In genomic region chr4:102076622-102077021, GRCh38 we compare ENCODE assay signal across 31 cellular contexts.
DNase-seq lines count a peak whose midpoint lies in the region; FAIRE-seq and TF ChIP-seq lines count a peak whose summit lies in the region.
"Had no signal": no experiment of that assay in that cellular context is flagged by ENCODE, and none has a peak within 500 bp of the region (broad histone marks: within the 10 kb centered on the region; RNA-seq: fewer than 3 reads in every experiment).

No MANE protein-coding gene starts in this region.

- H3K9me3 ChIP-seq in mammary epithelial cell (replicated peaks; ENCODE audit: insufficient read depth, low read length) = no peaks in the 10 kb centered on the region
- H3K9me3 ChIP-seq in keratinocyte (ENCODE audit: control insufficient read depth, low read depth, low read length) = no peaks in the 10 kb centered on the region
- peaks cover 0 to 2% (median 0%) of the 10 kb centered on the region in 4 donors for H3K9me3 ChIP-seq in tibial nerve
- no peaks in the 10 kb centered on the region for H3K9me3 ChIP-seq in spleen
- H3K9me3 ChIP-seq: colonic mucosa, gastrocnemius medialis had no signal

- no TSS peak for BruUV-seq in mammary epithelial cell (replicated peaks; lab: Mats Ljungman, UMichigan)

- in situ Hi-C loops in mammary epithelial cell (cut with MboI; ENCODE audit: low sequenced_read_pairs in 2 of 2) = no loop called here

- intact Hi-C loops in mammary epithelial cell (cut with micrococcal nuclease) = no loop called here
- intact Hi-C loops in spleen (cut with DNase I; ENCODE audit: low total_unique reads) = no loop called here

- H3K9me1 ChIP-seq in keratinocyte (ENCODE audit: control insufficient read depth, extremely low read depth, insufficient read depth, low read length) = no peaks in the 10 kb centered on the region

- H3K4me3 ChIP-seq in mammary epithelial cell (replicated peaks in 1 of 3; ENCODE audit: insufficient read depth in 1 of 3, low read depth in 2 of 3, low read length in 3 of 3) = no peak overlapping the region
- H3K4me3 ChIP-seq in keratinocyte (ENCODE audit: control insufficient read depth in 2 of 3, extremely low read depth in 1 of 3, insufficient read depth in 2 of 3, low read depth in 1 of 3, low read length in 3 of 3) = no peak overlapping the region
- H3K4me3 ChIP-seq in tibial nerve = no peak overlapping the region
- no peak overlapping the region for H3K4me3 ChIP-seq in spleen
- H3K4me3 ChIP-seq: cardiac muscle cell, colonic mucosa, gastrocnemius medialis, hepatocyte had no signal

- H3K4me1 ChIP-seq in mammary epithelial cell (ENCODE audit: insufficient read depth, low read length) = no peaks in the 10 kb centered on the region
- H3K4me1 ChIP-seq in keratinocyte (ENCODE audit: control insufficient read depth, extremely low read depth, insufficient read depth, low read length) = peaks cover 2% of the 10 kb centered on the region
- no peaks in the 10 kb centered on the region for H3K4me1 ChIP-seq in tibial nerve
- no peaks in the 10 kb centered on the region for H3K4me1 ChIP-seq in spleen
- H3K4me1 ChIP-seq: colonic mucosa, gastrocnemius medialis had no signal

- TF ChIP-seq CTCF in 22Rv1 (IDR thresholded peaks at IDR 0.05) = no peak
- no peak for TF ChIP-seq CTCF in mammary epithelial cell (conservative IDR thresholded peaks at IDR 0.05 in 1 of 2, IDR thresholded peaks at IDR 0.05 in 1 of 2; ENCODE audit: extremely low read depth in 1 of 2, insufficient read depth in 1 of 2, low read depth in 1 of 2, low read length in 2 of 2)
- no peak for TF ChIP-seq CTCF in keratinocyte (optimal IDR thresholded peaks at IDR 0.05 in 1 of 3, IDR thresholded peaks at IDR 0.05 in 1 of 3, conservative IDR thresholded peaks at IDR 0.05 in 1 of 3; ENCODE audit: extremely low read depth in 1 of 3, insufficient read depth in 2 of 3, low read length in 3 of 3)
- TF ChIP-seq CTCF in tibial nerve (IDR thresholded peaks at IDR 0.05) = no peak
- no peak for TF ChIP-seq CTCF in spleen (IDR thresholded peaks at IDR 0.05 in 8 of 11, conservative IDR thresholded peaks at IDR 0.05 in 3 of 11)

- H3K9ac ChIP-seq in mammary epithelial cell (ENCODE audit: insufficient read depth, low read length) = no peak overlapping the region
- H3K9ac ChIP-seq in keratinocyte (ENCODE audit: control insufficient read depth, extremely low read depth, insufficient read depth, low read length) = no peak overlapping the region
- H3K9ac ChIP-seq: KMS-11 had no signal

- peak; percentile 16 for DNase-seq in HPDE6-E6E7 (ENCODE audit: extremely low spot score)
- peak; percentile 66 for DNase-seq in mammary epithelial cell
- no peak for DNase-seq in keratinocyte (ENCODE audit: low read depth, low spot score)
- no peak for DNase-seq in tibial nerve (ENCODE audit: low spot score in 2 of 2)
- no peak for DNase-seq in DMS79 (lab: John Stamatoyannopoulos, UW)
- DNase-seq in stimulated activated CD4-positive, alpha-beta T cell treated with anti-CD3 and anti-CD28 coated beads, Interleukin-2, amount 100 ng/mL, for 24 hours = no peak
- DNase-seq in spleen = no peak
- DNase-seq: activated CD4-positive, alpha-beta T cell treated with anti-CD3 and anti-CD28 coated beads for 48 hours; activated CD8-positive, alpha-beta memory T cell treated with anti-CD3 and anti-CD28 coated beads for 24 hours; activated effector memory CD4-positive, alpha-beta T cell treated with Interleukin-2 at 50 U/mL for 16 hours; aorta; CD4-positive, CD25-positive, alpha-beta regulatory T cell; colonic mucosa; effector CD8-positive, alpha-beta T cell; gastrocnemius medialis; NCI-H1436; NCI-H82; stimulated activated CD4-positive, alpha-beta T cell treated with anti-CD3 and anti-CD28 coated beads, Interleukin-15, amount 100 ng/mL, for 24 hours; substantia nigra; SW 1271; T-helper 9 cell had no signal

- CTCF ChIA-PET in mammary epithelial cell (lab: Charles Lee; ENCODE audit: low non-redundant PET) = no interaction called here

- TF ChIP-seq EP300 in tibial nerve (IDR thresholded peaks at IDR 0.05) = no peak

- H3K27ac ChIP-seq in 22Rv1 = peak overlapping the region; percentile 50
- H3K27ac ChIP-seq in mammary epithelial cell (ENCODE audit: insufficient read depth, low read depth, low read length) = no peak overlapping the region
- no peak overlapping the region for H3K27ac ChIP-seq in keratinocyte (ENCODE audit: control insufficient read depth, insufficient read depth, low read length)
- H3K27ac ChIP-seq in tibial nerve = no peak overlapping the region
- H3K27ac ChIP-seq in spleen = no peak overlapping the region
- H3K27ac ChIP-seq: cardiac muscle cell, colonic mucosa, gastrocnemius medialis, hepatocyte, KMS-11, VCaP had no signal

- H3K4me2 ChIP-seq in mammary epithelial cell (ENCODE audit: insufficient read depth, low read depth, low read length) (no peak overlapping the region), keratinocyte (ENCODE audit: control insufficient read depth, extremely low read depth, insufficient read depth, low read depth, low read length) (no peak overlapping the region)
- H3K4me2 ChIP-seq: hepatocyte, KMS-11 had no signal

- H4K20me1 ChIP-seq in mammary epithelial cell (ENCODE audit: insufficient read depth, low read length) = no peaks in the 10 kb centered on the region
- no peaks in the 10 kb centered on the region for H4K20me1 ChIP-seq in keratinocyte (ENCODE audit: control insufficient read depth, extremely low read depth, insufficient read depth, low read length)

- TF ChIP-seq POLR2A in tibial nerve (IDR thresholded peaks at IDR 0.05) = no peak
- no peak for TF ChIP-seq POLR2A in spleen (IDR thresholded peaks at IDR 0.05)

- H3K36me3 ChIP-seq in mammary epithelial cell (ENCODE audit: insufficient read depth, low read length) (no peaks in the 10 kb centered on the region), keratinocyte (ENCODE audit: control insufficient read depth in 2 of 2, extremely low read depth in 1 of 2, insufficient read depth in 2 of 2, low read length in 2 of 2) (no peaks in the 10 kb centered on the region), tibial nerve (no peaks in the 10 kb centered on the region), spleen (peaks cover 0 to 44% (median 8%) of the 10 kb centered on the region in 6 donors)
- H3K36me3 ChIP-seq: cardiac muscle cell, colonic mucosa, gastrocnemius medialis had no signal

- H3K27me3 ChIP-seq in mammary epithelial cell (ENCODE audit: insufficient read depth, low read length) (no peaks in the 10 kb centered on the region), keratinocyte (ENCODE audit: control insufficient read depth, extremely low read depth, insufficient read depth, low read length) (no peaks in the 10 kb centered on the region), tibial nerve (no peaks in the 10 kb centered on the region), spleen (replicated peaks in 1 of 7) (no peaks in the 10 kb centered on the region)
- H3K27me3 ChIP-seq: cardiac muscle cell, colonic mucosa, gastrocnemius medialis, hepatocyte had no signal

- 27% methylated on average over 1 of the region's 1 CpG for WGBS in mammary epithelial cell (ENCODE audit: low coverage, missing lambda C conversion rate)
- WGBS in tibial nerve, 2 donors = 53 to 59% methylated on average over 1 of the region's 1 CpG
- 67 to 88% (median 78%) methylated on average over 1 of the region's 1 CpG for WGBS in spleen, 5 donors

- H3K79me2 ChIP-seq in mammary epithelial cell (ENCODE audit: insufficient read depth, low read length) (no peaks in the 10 kb centered on the region), keratinocyte (ENCODE audit: control insufficient read depth, insufficient read depth, low read length) (no peaks in the 10 kb centered on the region)
- H3K79me2 ChIP-seq: hepatocyte had no signal

- peak; percentile 63 for FAIRE-seq in keratinocyte (lab: Jason Lieb, UNC)
- FAIRE-seq: D721Med, GM18507, GM19239, H54, RCC 7860 had no signal

- H2AFZ ChIP-seq in mammary epithelial cell (ENCODE audit: low read depth, low read length) (no peak overlapping the region), keratinocyte (ENCODE audit: control insufficient read depth, low read length) (no peak overlapping the region)
- H2AFZ ChIP-seq: hepatocyte had no signal

- dilution Hi-C loops in mammary epithelial cell (cut with HindIII; ENCODE audit: low sequenced_read_pairs) = no loop called here
- dilution Hi-C loops in keratinocyte (cut with MboI; ENCODE audit: extremely low pct_ligation_motif_present, low sequenced_read_pairs) = no loop called here

Comparison
In these comparisons a context has a peak if more than half of its experiments do, and no peak if none do; other contexts are left out.
1. DNase-seq: peak in HPDE6-E6E7 (single experiment) and mammary epithelial cell (single experiment); none in keratinocyte (single experiment), tibial nerve (0 of 2), DMS79 (single experiment), stimulated activated CD4-positive, alpha-beta T cell treated with anti-CD3 and anti-CD28 coated beads, Interleukin-2, amount 100 ng/mL, for 24 hours (0 of 2) and spleen (single experiment).